ENCODE assay signal across 21 cellular contexts in genomic region chr16:52117171-52117570, GRCh38.
DNase-seq lines count a peak whose midpoint lies in the region; ATAC-seq and TF ChIP-seq lines count a peak whose summit lies in the region.
"Had no signal": no experiment of that assay in that cellular context is flagged by ENCODE, and none has a peak within 500 bp of the region (broad histone marks: within the 10 kb centered on the region; RNA-seq: fewer than 3 reads in every experiment).

No MANE protein-coding gene starts in this region.

- no peaks in the 10 kb centered on the region for H4K20me1 ChIP-seq in GM23338 (replicated peaks; ENCODE audit: insufficient read depth)
- no peaks in the 10 kb centered on the region for H4K20me1 ChIP-seq in neural progenitor cell (ENCODE audit: low read depth)
- H4K20me1 ChIP-seq: BLaER1 had no signal

- no peak overlapping the region for H3K9ac ChIP-seq in HUES64 (ENCODE audit: low read depth, low read length)
- no peak overlapping the region for H3K9ac ChIP-seq in endodermal cell (ENCODE audit: extremely low read depth, low read length, poor library complexity, severe bottlenecking)
- no peak overlapping the region for H3K9ac ChIP-seq in neural progenitor cell
- H3K9ac ChIP-seq: BLaER1 had no signal

- H3K36me3 Mint-ChIP-seq in GM23338 (ENCODE audit: low read depth) (peaks cover 14% of the 10 kb centered on the region), endodermal cell (ENCODE audit: low read depth) (no peaks in the 10 kb centered on the region), neural progenitor cell (peaks cover 2% of the 10 kb centered on the region)
- H3K36me3 Mint-ChIP-seq in CD8-positive, alpha-beta memory T cell, result no peaks in the 10 kb centered on the region
- H3K36me3 Mint-ChIP-seq: CD4-positive, CD25-positive, alpha-beta regulatory T cell; CD8-positive, alpha-beta T cell had no signal

- H3K9me3 ChIP-seq in HUES64 (ENCODE audit: insufficient read depth, low read depth, low read length) (peaks cover 24% of the 10 kb centered on the region), endodermal cell (ENCODE audit: control insufficient read depth, low read length) (peaks cover 11% of the 10 kb centered on the region), neural progenitor cell (ENCODE audit: low read depth) (peaks cover 13% of the 10 kb centered on the region)
- no peaks in the 10 kb centered on the region for H3K9me3 ChIP-seq in CD8-positive, alpha-beta memory T cell (ENCODE audit: low read length)
- H3K9me3 ChIP-seq: HAP-1 had no signal

- no CpG with 5 or more reads among the region's 2 CpGs for WGBS in HUES64
- 50 to 52% methylated on average over 1 to 2 of the region's 2 CpGs for WGBS in endodermal cell (ENCODE audit: insufficient coverage in 1 of 2, insufficient read length in 1 of 2), 2 experiments

- ATAC-seq in GM23338, result peak; percentile 59; the same call in 2 of the 3 replicates
- no peak for ATAC-seq in GM19023 (IDR thresholded peaks at IDR 0.05; ENCODE audit: unreplicated experiment)
- no peak for ATAC-seq in HG03571 (IDR thresholded peaks at IDR 0.05; ENCODE audit: unreplicated experiment)
- ATAC-seq: CD8-positive, alpha-beta T cell; GM12878 had no signal

- CTCF ChIA-PET in CD8-positive, alpha-beta memory T cell (lab: Charles Lee), result no interaction called here

- no peaks in the 10 kb centered on the region for H3K27me3 ChIP-seq in GM23338 (ENCODE audit: insufficient read depth)
- H3K27me3 ChIP-seq in HUES64 (ENCODE audit: insufficient read depth, low read length), result no peaks in the 10 kb centered on the region
- H3K27me3 ChIP-seq in endodermal cell (ENCODE audit: control insufficient read depth, insufficient read depth, low read length, poor library complexity, severe bottlenecking), result no peaks in the 10 kb centered on the region
- H3K27me3 ChIP-seq in neural progenitor cell, result no peaks in the 10 kb centered on the region
- no peaks in the 10 kb centered on the region for H3K27me3 ChIP-seq in CD8-positive, alpha-beta memory T cell (ENCODE audit: insufficient read depth, low read length, poor library complexity, severe bottlenecking)
- H3K27me3 ChIP-seq: BLaER1 had no signal

- TF ChIP-seq CTCF in GM23338 (conservative IDR thresholded peaks at IDR 0.05; ENCODE audit: low read depth in 2 of 2), result no peak
- no peak for TF ChIP-seq CTCF in endodermal cell (conservative IDR thresholded peaks at IDR 0.05)
- no peak for TF ChIP-seq CTCF in neural progenitor cell (IDR thresholded peaks at IDR 0.05)

- H3K4me3 Mint-ChIP-seq in GM23338, result no peak overlapping the region
- H3K4me3 Mint-ChIP-seq in endodermal cell, result no peak overlapping the region
- no peak overlapping the region for H3K4me3 Mint-ChIP-seq in neural progenitor cell
- no peak overlapping the region for H3K4me3 Mint-ChIP-seq in CD8-positive, alpha-beta memory T cell
- H3K4me3 Mint-ChIP-seq: B cell; CD4-positive, CD25-positive, alpha-beta regulatory T cell; CD8-positive, alpha-beta T cell; HFFc6 had no signal

- peak overlapping the region; percentile 50; the same call in 1 of the 2 replicates for H3K27ac Mint-ChIP-seq in GM23338
- no peak overlapping the region for H3K27ac Mint-ChIP-seq in endodermal cell
- H3K27ac Mint-ChIP-seq in neural progenitor cell, result no peak overlapping the region
- H3K27ac Mint-ChIP-seq in CD8-positive, alpha-beta memory T cell, result no peak overlapping the region
- H3K27ac Mint-ChIP-seq: B cell; CD4-positive, CD25-positive, alpha-beta regulatory T cell; CD8-positive, alpha-beta T cell; HFFc6 had no signal

- H3K79me2 ChIP-seq in GM23338 (replicated peaks; ENCODE audit: insufficient read depth) (no peaks in the 10 kb centered on the region), neural progenitor cell (ENCODE audit: low read depth) (no peaks in the 10 kb centered on the region)

- DNase-seq in GM23338 (ENCODE audit: low spot score), result peak; percentile 16
- no peak for DNase-seq in endodermal cell
- DNase-seq in neural progenitor cell (ENCODE audit: low spot score), result no peak
- no peak for DNase-seq in CD8-positive, alpha-beta memory T cell
- no peak for DNase-seq in activated naive CD4-positive, alpha-beta T cell treated with anti-CD3 and anti-CD28 coated beads, Interleukin-2, amount 50 U/mL, for 16 hours
- DNase-seq: CD4-positive, CD25-positive, alpha-beta regulatory T cell; CD8-positive, alpha-beta T cell; DMS 273 treated with DMSO at 0.1 percent for 48 hours; DMS79; EL; GDM1; HFFc6 had no signal

- no peaks in the 10 kb centered on the region for H3F3A ChIP-seq in GM23338 (replicated peaks; ENCODE audit: low read depth)
- H3F3A ChIP-seq in neural progenitor cell (ENCODE audit: low read depth), result peaks cover 19% of the 10 kb centered on the region

- H2AFZ ChIP-seq in GM23338 (no peak overlapping the region), neural progenitor cell (replicated peaks) (no peak overlapping the region)

- H3K9me2 ChIP-seq in GM23338 (ENCODE audit: insufficient read depth), result no peaks in the 10 kb centered on the region

- H3K4me3 ChIP-seq in GM23338 (no peak overlapping the region), HUES64 (ENCODE audit: low read length) (no peak overlapping the region), endodermal cell (ENCODE audit: low read length) (no peak overlapping the region), neural progenitor cell (no peak overlapping the region)
- H3K4me3 ChIP-seq in CD8-positive, alpha-beta memory T cell (ENCODE audit: low read length), result no peak overlapping the region
- H3K4me3 ChIP-seq: BLaER1, GM12878, HAP-1 had no signal

- H3K36me3 ChIP-seq in GM23338 (ENCODE audit: insufficient read depth) (peaks cover 11% of the 10 kb centered on the region; the same call in 1 of the 2 replicates), HUES64 (ENCODE audit: insufficient read depth, low read length) (no peaks in the 10 kb centered on the region), endodermal cell (ENCODE audit: control insufficient read depth, insufficient read depth, low read length) (no peaks in the 10 kb centered on the region), neural progenitor cell (no peaks in the 10 kb centered on the region)
- no peaks in the 10 kb centered on the region for H3K36me3 ChIP-seq in CD8-positive, alpha-beta memory T cell (ENCODE audit: insufficient read depth, low read length)
- H3K36me3 ChIP-seq: BLaER1, HAP-1 had no signal

- POLR2A ChIA-PET in CD8-positive, alpha-beta memory T cell (lab: Charles Lee), result no interaction called here

- H3K27ac ChIP-seq in GM23338 (ENCODE audit: low read depth), result no peak overlapping the region
- peak overlapping the region; percentile 21; the same call in 1 of the 2 replicates for H3K27ac ChIP-seq in HUES64 (ENCODE audit: low read depth, low read length)
- H3K27ac ChIP-seq in endodermal cell (ENCODE audit: low read depth, low read length), result peak overlapping the region; percentile 40
- no peak overlapping the region for H3K27ac ChIP-seq in neural progenitor cell
- no peak overlapping the region for H3K27ac ChIP-seq in CD8-positive, alpha-beta memory T cell (ENCODE audit: low read depth, low read length)
- H3K27ac ChIP-seq: 22Rv1, BLaER1, C4-2B had no signal

- H3K27me3 Mint-ChIP-seq in GM23338 (ENCODE audit: insufficient read depth, low read depth, poor library complexity) (no peaks in the 10 kb centered on the region), endodermal cell (ENCODE audit: insufficient read depth) (no peaks in the 10 kb centered on the region), neural progenitor cell (ENCODE audit: insufficient read depth, low read depth) (no peaks in the 10 kb centered on the region)
- no peaks in the 10 kb centered on the region for H3K27me3 Mint-ChIP-seq in CD8-positive, alpha-beta memory T cell
- H3K27me3 Mint-ChIP-seq: B cell; CD4-positive, CD25-positive, alpha-beta regulatory T cell had no signal

- H3K9me3 Mint-ChIP-seq in GM23338, result peaks cover 24% of the 10 kb centered on the region
- H3K9me3 Mint-ChIP-seq in endodermal cell, result peaks cover 18% of the 10 kb centered on the region
- peaks cover 17% of the 10 kb centered on the region for H3K9me3 Mint-ChIP-seq in neural progenitor cell
- peaks cover 8 to 27% (median 10%) of the 10 kb centered on the region in 5 donors for H3K9me3 Mint-ChIP-seq in CD8-positive, alpha-beta memory T cell

- H3K4me1 ChIP-seq in GM23338 (ENCODE audit: insufficient read depth), result peaks cover 27% of the 10 kb centered on the region
- H3K4me1 ChIP-seq in HUES64 (ENCODE audit: insufficient read depth, low read length), result peaks cover 49% of the 10 kb centered on the region
- H3K4me1 ChIP-seq in endodermal cell (ENCODE audit: control insufficient read depth, insufficient read depth, low read length), result no peaks in the 10 kb centered on the region
- peaks cover 20% of the 10 kb centered on the region for H3K4me1 ChIP-seq in neural progenitor cell
- H3K4me1 ChIP-seq in CD8-positive, alpha-beta memory T cell (ENCODE audit: insufficient read depth, low read length), result no peaks in the 10 kb centered on the region
- H3K4me1 ChIP-seq: BLaER1 had no signal

- peak overlapping the region; percentile 60 for H3K4me2 ChIP-seq in GM23338
- H3K4me2 ChIP-seq in neural progenitor cell, result peak overlapping the region; percentile 43
- H3K4me2 ChIP-seq: BLaER1 had no signal

- H3K4me1 Mint-ChIP-seq in GM23338, result peaks cover 42% of the 10 kb centered on the region
- peaks cover 1% of the 10 kb centered on the region for H3K4me1 Mint-ChIP-seq in endodermal cell
- peaks cover 22% of the 10 kb centered on the region for H3K4me1 Mint-ChIP-seq in neural progenitor cell
- no peaks in the 10 kb centered on the region for H3K4me1 Mint-ChIP-seq in CD8-positive, alpha-beta memory T cell
- H3K4me1 Mint-ChIP-seq: B cell; CD4-positive, CD25-positive, alpha-beta regulatory T cell had no signal

TF ChIP-seq in GM23338, 12 proteins besides CTCF, POLR2A, EP300 and RAD21 (continues in another document):
- TF ChIP-seq EZH2 (IDR thresholded peaks at IDR 0.05; ENCODE audit: low read depth, unreplicated experiment) (no peak), NANOG (IDR thresholded peaks at IDR 0.05; ENCODE audit: borderline replicate concordance) (no peak), STAT1 (IDR thresholded peaks at IDR 0.05; ENCODE audit: unreplicated experiment) (no peak), CREB1 (CRISPR knock-in tag; IDR thresholded peaks at IDR 0.05; ENCODE audit: low read depth) (no peak), POLR2AphosphoS5 (IDR thresholded peaks at IDR 0.05; ENCODE audit: low read depth) (no peak), JUNB (IDR thresholded peaks at IDR 0.05; ENCODE audit: unreplicated experiment) (no peak)

Comparison
In these comparisons a context has a peak if more than half of its experiments do, and no peak if none do; other contexts are left out.
1. H3K27ac ChIP-seq: peak in HUES64 (single experiment) and endodermal cell (single experiment); none in GM23338 (single experiment), neural progenitor cell (single experiment) and CD8-positive, alpha-beta memory T cell (single experiment).